ENCODE assay signal across 8 cellular contexts in genomic region chr19:43465468-43466120, GRCh38. TPM values are rescaled to one million over a fixed set of nuclear protein-coding genes. Genes with fewer than 3 reads are reported as not detected.
DNase-seq lines count a peak whose midpoint lies in the region; ATAC-seq and TF ChIP-seq lines count a peak whose summit lies in the region.

Gene LYPD3, minus strand, starts transcription at chr19:43465608. Its CDS starts 37 bp downstream, at chr19:43465571.

- H3K36me3 ChIP-seq in NT2/D1 (ENCODE audit: insufficient read depth, insufficient read length, low read length) (no peaks in the 10 kb centered on the region), neural progenitor cell (no peaks in the 10 kb centered on the region)

- H3K4me3 ChIP-seq in NT2/D1 (ENCODE audit: insufficient read length, low read depth) = peak within 1 kb of the TSS; percentile 64
- peak within 1 kb of the TSS; percentile 77 for H3K4me3 ChIP-seq in neural progenitor cell

- H3K4me1 Mint-ChIP-seq in CD4-positive, alpha-beta T cell (ENCODE audit: low read depth) = peaks cover 85% of the 10 kb centered on the region
- H3K4me1 Mint-ChIP-seq in neural progenitor cell = peaks cover 13% of the 10 kb centered on the region

- peaks cover 11% of the 10 kb centered on the region for H3K36me3 Mint-ChIP-seq in CD4-positive, alpha-beta T cell (ENCODE audit: low read depth)
- no peaks in the 10 kb centered on the region for H3K36me3 Mint-ChIP-seq in neural progenitor cell

- no peak for TF ChIP-seq CTCF in CD4-positive, alpha-beta T cell (IDR thresholded peaks at IDR 0.05)
- TF ChIP-seq CTCF in neural progenitor cell (IDR thresholded peaks at IDR 0.05) = no peak

- H3K9ac ChIP-seq in NT2/D1 (ENCODE audit: insufficient read length, low read depth) (peak within 1 kb of the TSS; percentile 65), neural progenitor cell (no peak within 1 kb of the TSS)

- no peaks in the 10 kb centered on the region for H3K27me3 ChIP-seq in CD4-positive, alpha-beta T cell (ENCODE audit: control insufficient read depth, insufficient read depth, low read length)
- peaks cover 28% of the 10 kb centered on the region for H3K27me3 ChIP-seq in NT2/D1 (ENCODE audit: insufficient read depth, insufficient read length)
- H3K27me3 ChIP-seq in neural progenitor cell = peaks cover 62% of the 10 kb centered on the region

- H3K79me2 ChIP-seq in neural progenitor cell (ENCODE audit: low read depth) = no peaks in the 10 kb centered on the region

- no peaks in the 10 kb centered on the region for H4K20me1 ChIP-seq in neural progenitor cell (ENCODE audit: low read depth)

- H3K9me3 ChIP-seq in CD4-positive, alpha-beta T cell (ENCODE audit: control insufficient read depth, low read length) = no peaks in the 10 kb centered on the region
- H3K9me3 ChIP-seq in NT2/D1 (ENCODE audit: insufficient read depth, low read length) = no peaks in the 10 kb centered on the region
- no peaks in the 10 kb centered on the region for H3K9me3 ChIP-seq in neural progenitor cell (ENCODE audit: low read depth)

- no peaks in the 10 kb centered on the region for H3K9me3 Mint-ChIP-seq in CD4-positive, alpha-beta T cell
- no peaks in the 10 kb centered on the region for H3K9me3 Mint-ChIP-seq in neural progenitor cell

- no peak for ATAC-seq in CD4-positive, alpha-beta T cell (ENCODE audit: poor library complexity)
- ATAC-seq in GM18502 (IDR thresholded peaks at IDR 0.05; ENCODE audit: poor library complexity, unreplicated experiment) (no peak), HG02763 (IDR thresholded peaks at IDR 0.05; ENCODE audit: unreplicated experiment) (no peak), left lobe of liver (no peak)

- H2AFZ ChIP-seq in neural progenitor cell (replicated peaks) = peak within 1 kb of the TSS; percentile 97

- H3K4me3 Mint-ChIP-seq in CD4-positive, alpha-beta T cell = peak within 1 kb of the TSS; percentile 95
- H3K4me3 Mint-ChIP-seq in neural progenitor cell = peak within 1 kb of the TSS; percentile 93

- peak within 1 kb of the TSS; percentile 85 for H3K27ac ChIP-seq in CD4-positive, alpha-beta T cell (ENCODE audit: low read depth, low read length)
- peak within 1 kb of the TSS; percentile 75 for H3K27ac ChIP-seq in epithelial cell of prostate
- H3K27ac ChIP-seq in neural progenitor cell = no peak within 1 kb of the TSS

- peak in 1 of 10 experiments; percentile 28 for DNase-seq in CD4-positive, alpha-beta T cell
- DNase-seq in NT2/D1 (ENCODE audit: low read depth, low spot score) (no peak), epithelial cell of prostate (ENCODE audit: low read depth, low spot score) (peak; percentile 66), neural progenitor cell (ENCODE audit: low spot score) (peak; percentile 19), NCI-H2081 treated with DMSO at 0.1 percent for 48 hours (lab: John Stamatoyannopoulos, UW) (no peak), left lobe of liver (ENCODE audit: low spot score) (no peak)

- intact Hi-C loops in CD4-positive, alpha-beta T cell (cut with DNase I, micrococcal nuclease) = loop anchor here in 1 of 2 experiments (10.0 kb wide), 1 partner anchor 289 kb away; the partner anchor contains the start of gene SMG9

- POLR2A ChIA-PET in CD4-positive, alpha-beta T cell (lab: Charles Lee) = interaction anchor here (0.9 to 3.7 kb wide), 5 partner anchors 9 to 67 kb away, joined by 4 to 69 read pairs (median 44); partner anchors contain the start of gene ZNF575

- peak within 1 kb of the TSS; percentile 97 for H3K27ac Mint-ChIP-seq in CD4-positive, alpha-beta T cell
- H3K27ac Mint-ChIP-seq in neural progenitor cell = no peak within 1 kb of the TSS

- H3K4me1 ChIP-seq in NT2/D1 (ENCODE audit: insufficient read depth, insufficient read length) = no peaks in the 10 kb centered on the region
- no peaks in the 10 kb centered on the region for H3K4me1 ChIP-seq in neural progenitor cell

- no peaks in the 10 kb centered on the region for H3K27me3 Mint-ChIP-seq in CD4-positive, alpha-beta T cell
- H3K27me3 Mint-ChIP-seq in neural progenitor cell (ENCODE audit: insufficient read depth, low read depth) = peaks cover 31% of the 10 kb centered on the region

- CTCF ChIA-PET in CD4-positive, alpha-beta T cell (lab: Charles Lee) = interaction anchor here (1.0 to 4.3 kb wide), 3 partner anchors 18 to 54 kb away, joined by 5 to 30 read pairs (median 24); no protein-coding TSS in a partner anchor

- H3F3A ChIP-seq in neural progenitor cell (ENCODE audit: low read depth) = peaks cover 13% of the 10 kb centered on the region

- H3K4me2 ChIP-seq in neural progenitor cell = peak within 1 kb of the TSS; percentile 67

RNA-seq across cellular contexts. Expression of gene LYPD3, which starts in this region (rescaled TPM):
- total RNA-seq in CD4-positive, alpha-beta T cell = 10 to 100 TPM; 35.6 to 37.3 TPM
- total RNA-seq in neural progenitor cell (ENCODE audit: low replicate concordance) (0.24 and 0.37 TPM in 2 replicates), left lobe of liver (0.53 TPM)

Comparison
In these comparisons a context has a peak if more than half of its experiments do, and no peak if none do; other contexts are left out.
1. RNA of gene LYPD3 (total RNA-seq): 35.6 to 37.3 TPM in CD4-positive, alpha-beta T cell; 0.53 TPM in left lobe of liver (single experiment) and 0.24 to 0.37 TPM in neural progenitor cell; every median in the first group is over 10 times any median in the second.
2. Peak in DNase-seq, H3K4me3 ChIP-seq and H3K4me2 ChIP-seq in neural progenitor cell; RNA of the gene not detected or under 1 TPM.